21 cellular contexts compared by ENCODE assay signal in genomic region chr21:37064841-37065240, GRCh38. TPM values are rescaled to one million over a fixed set of nuclear protein-coding genes. Genes with fewer than 3 reads are reported as not detected.
DNase-seq lines count a peak whose midpoint lies in the region; ATAC-seq and TF ChIP-seq lines count a peak whose summit lies in the region.
"Had no signal": no experiment of that assay in that cellular context is flagged by ENCODE, and none has a peak within 500 bp of the region (broad histone marks: within the 10 kb centered on the region; RNA-seq: fewer than 3 reads in every experiment).

No MANE protein-coding gene starts in this region.

- H3K27ac Mint-ChIP-seq in neural progenitor cell: peak overlapping the region; percentile 42

- no peak overlapping the region for H3K4me3 Mint-ChIP-seq in neural progenitor cell

- H3K27me3 ChIP-seq in DOHH2 (ENCODE audit: control insufficient read depth, low read length) (no peaks in the 10 kb centered on the region), Karpas-422 (ENCODE audit: low read length) (no peaks in the 10 kb centered on the region), dorsolateral prefrontal cortex (no peaks in the 10 kb centered on the region), neural progenitor cell (no peaks in the 10 kb centered on the region), adrenal gland (no peaks in the 10 kb centered on the region)

- H3K27ac ChIP-seq in DOHH2 (ENCODE audit: low read depth, low read length) (no peak overlapping the region), Karpas-422 (ENCODE audit: low read length) (peak overlapping the region; percentile 68), dorsolateral prefrontal cortex (peak overlapping the region in 51 of 59 donors; percentile 0 to 80 (median 57)), neural progenitor cell (no peak overlapping the region), adrenal gland (no peak overlapping the region)

- H3K36me3 ChIP-seq in DOHH2 (ENCODE audit: control insufficient read depth, low read length) (peaks cover 12% of the 10 kb centered on the region), Karpas-422 (ENCODE audit: insufficient read depth, low read length) (0 out of 2 replicates have a peak, but pooled peaks cover 3% of the 10 kb centered on the region), neural progenitor cell (no peaks in the 10 kb centered on the region), adrenal gland (replicated peaks in 1 of 2) (peaks cover 0 to 22% of the 10 kb centered on the region in 2 donors)
- H3K36me3 ChIP-seq: HAP-1 had no signal

- H3F3A ChIP-seq in DOHH2 (ENCODE audit: control insufficient read depth, insufficient read depth) (peaks cover 5% of the 10 kb centered on the region), neural progenitor cell (ENCODE audit: low read depth) (peaks cover 11% of the 10 kb centered on the region)

- peak overlapping the region; percentile 56 for H3K9ac ChIP-seq in Karpas-422 (ENCODE audit: low read length)
- no peak overlapping the region for H3K9ac ChIP-seq in neural progenitor cell
- H3K9ac ChIP-seq: SK-N-SH had no signal

- TF ChIP-seq CTCF in DOHH2 (IDR thresholded peaks at IDR 0.05; ENCODE audit: low read depth, low read length, poor library complexity, severe bottlenecking) (no peak), dorsolateral prefrontal cortex (IDR thresholded peaks at IDR 0.05 in 54 of 56, conservative IDR thresholded peaks at IDR 0.05 in 2 of 56; ENCODE audit: low read depth in 1 of 56, partially characterized antibody in 56 of 56) (no peak), neural progenitor cell (IDR thresholded peaks at IDR 0.05) (no peak), adrenal gland (IDR thresholded peaks at IDR 0.05) (no peak)

- H3K79me2 ChIP-seq in DOHH2 (ENCODE audit: control insufficient read depth, low read length) (no peaks in the 10 kb centered on the region), Karpas-422 (ENCODE audit: low read length) (peaks cover 2% of the 10 kb centered on the region), neural progenitor cell (ENCODE audit: low read depth) (no peaks in the 10 kb centered on the region)

- no peak for ATAC-seq in GM18505 (IDR thresholded peaks at IDR 0.05; ENCODE audit: unreplicated experiment)
- ATAC-seq in HG03354 (IDR thresholded peaks at IDR 0.05; ENCODE audit: poor library complexity, severe bottlenecking, unreplicated experiment): no peak

- peaks cover 4% of the 10 kb centered on the region for H3K27me3 Mint-ChIP-seq in neural progenitor cell (ENCODE audit: insufficient read depth, low read depth)
- H3K27me3 Mint-ChIP-seq: CD4-positive, CD25-positive, alpha-beta regulatory T cell had no signal

- intact Hi-C loops in dorsolateral prefrontal cortex (cut with DNase I) (no loop called here), adrenal gland (cut with DNase I) (no loop called here)

- H3K9me2 ChIP-seq in DOHH2 (replicated peaks; ENCODE audit: control insufficient read depth, low read length): no peaks in the 10 kb centered on the region
- H3K9me2 ChIP-seq in Karpas-422 (replicated peaks; ENCODE audit: insufficient read depth, low read length): no peaks in the 10 kb centered on the region
- H3K9me2 ChIP-seq: SK-N-SH had no signal

- no peak overlapping the region for H3K4me3 ChIP-seq in DOHH2 (ENCODE audit: low read length)
- H3K4me3 ChIP-seq in Karpas-422 (ENCODE audit: low read length): peak overlapping the region; percentile 27
- no peak overlapping the region for H3K4me3 ChIP-seq in dorsolateral prefrontal cortex
- H3K4me3 ChIP-seq in neural progenitor cell: no peak overlapping the region
- no peak overlapping the region for H3K4me3 ChIP-seq in adrenal gland
- H3K4me3 ChIP-seq: HAP-1 had no signal

- TF ChIP-seq POLR2A in GM18505 (IDR thresholded peaks at IDR 0.05; ENCODE audit: borderline replicate concordance, extremely low read depth, insufficient read depth, insufficient read length): no peak
- TF ChIP-seq POLR2A in adrenal gland (IDR thresholded peaks at IDR 0.05): no peak

- H3K4me2 ChIP-seq in DOHH2 (ENCODE audit: low read length) (peak overlapping the region; percentile 55), Karpas-422 (ENCODE audit: low read depth, low read length, poor library complexity, severe bottlenecking) (peak overlapping the region; percentile 68), neural progenitor cell (no peak overlapping the region)
- H3K4me2 ChIP-seq: SK-N-SH had no signal

- no peaks in the 10 kb centered on the region for H3K9me3 Mint-ChIP-seq in neural progenitor cell
- H3K9me3 Mint-ChIP-seq: CD4-positive, CD25-positive, alpha-beta regulatory T cell had no signal

- no peak for DNase-seq in Karpas-422
- DNase-seq in dorsolateral prefrontal cortex: no peak
- no peak for DNase-seq in neural progenitor cell (ENCODE audit: low spot score)
- DNase-seq in adrenal gland: no peak
- DNase-seq in NCI-H2029 (lab: John Stamatoyannopoulos, UW): no peak
- DNase-seq: Calu3; CD4-positive, CD25-positive, alpha-beta regulatory T cell; KBM-7; MV-4-11; NCI-H1694 treated with DMSO at 0.1 percent for 48 hours; NCI-H2107; NCI-H510A; NCI-H748 treated with DMSO at 0.1 percent for 48 hours; OCI-M1; SHP77; SK-N-SH had no signal

- peaks cover 17% of the 10 kb centered on the region for H3K36me3 Mint-ChIP-seq in neural progenitor cell

- no peak overlapping the region for H2AFZ ChIP-seq in Karpas-422 (ENCODE audit: low read length)
- no peak overlapping the region for H2AFZ ChIP-seq in neural progenitor cell (replicated peaks)

- H4K20me1 ChIP-seq in DOHH2 (ENCODE audit: control insufficient read depth, insufficient read depth, low read depth, low read length) (no peaks in the 10 kb centered on the region), Karpas-422 (ENCODE audit: insufficient read depth, low read depth, low read length) (no peaks in the 10 kb centered on the region), neural progenitor cell (ENCODE audit: low read depth) (no peaks in the 10 kb centered on the region)

- H3K4me1 Mint-ChIP-seq in neural progenitor cell: peaks cover 51% of the 10 kb centered on the region

- peaks cover 49% of the 10 kb centered on the region for H3K4me1 ChIP-seq in DOHH2 (ENCODE audit: control insufficient read depth, low read length)
- H3K4me1 ChIP-seq in Karpas-422 (ENCODE audit: low read length): peaks cover 81% of the 10 kb centered on the region
- H3K4me1 ChIP-seq in neural progenitor cell: peaks cover 35% of the 10 kb centered on the region
- H3K4me1 ChIP-seq in adrenal gland (replicated peaks in 1 of 2): no peaks in the 10 kb centered on the region

- H3K9me3 ChIP-seq in DOHH2 (ENCODE audit: control insufficient read depth, insufficient read depth, low read length) (no peaks in the 10 kb centered on the region), Karpas-422 (ENCODE audit: low read length) (no peaks in the 10 kb centered on the region), neural progenitor cell (ENCODE audit: low read depth) (no peaks in the 10 kb centered on the region), adrenal gland (replicated peaks in 1 of 3) (no peaks in the 10 kb centered on the region)
- H3K9me3 ChIP-seq: HAP-1, SK-N-SH had no signal

RNA-seq across cellular contexts. Expression of gene PIGP, which starts 8.0 kb away (rescaled TPM):
- 17.1 and 63.1 TPM in 2 replicates for total RNA-seq in Karpas-422 (2014; rRNA removed; shearing (Covaris generic); ENCODE audit: low replicate concordance)
- total RNA-seq in dorsolateral prefrontal cortex (10 to 100 TPM; 10.2 to 39.8 (median 22.9) TPM), neural progenitor cell (ENCODE audit: low replicate concordance) (10.1 and 25.8 TPM in 2 replicates), adrenal gland (10 to 100 TPM in 7 of 8 donors, 1 to 10 TPM in 1; 7.3 to 67.3 (median 49.4) TPM)
- 100 to 1,000 TPM in 1 of 3 donors, 10 to 100 TPM in 2; 23.2 to 236 (median 33.9) TPM for polyA plus RNA-seq in adrenal gland

RNA-seq across cellular contexts. Expression of gene TTC3, which starts 8.2 kb away (rescaled TPM):
- total RNA-seq in Karpas-422 (2014; rRNA removed; shearing (Covaris generic); ENCODE audit: low replicate concordance): 204 and 298 TPM in 2 replicates
- total RNA-seq in dorsolateral prefrontal cortex (100 to 1,000 TPM; 216 to 414 (median 302) TPM), neural progenitor cell (ENCODE audit: low replicate concordance) (116 and 135 TPM in 2 replicates), adrenal gland (100 to 1,000 TPM in 7 of 8 donors, 10 to 100 TPM in 1; 96.8 to 220 (median 143) TPM)
- 100 to 1,000 TPM in 1 of 3 donors, 10 to 100 TPM in 2; 37.9 to 109 (median 53.6) TPM for polyA plus RNA-seq in adrenal gland

RNA-seq across cellular contexts. Expression of gene RIPPLY3, which starts 58.3 kb away (rescaled TPM):
- not detected in 2 replicates for total RNA-seq in Karpas-422 (2014; rRNA removed; shearing (Covaris generic); ENCODE audit: low replicate concordance)
- total RNA-seq in dorsolateral prefrontal cortex: under 1 TPM in 5 of 120 experiments, not detected in 115; 0.24 to 0.38 (median 0.25) TPM
- 2.8 and 4.3 TPM in 2 replicates for total RNA-seq in neural progenitor cell (ENCODE audit: low replicate concordance)
- total RNA-seq in adrenal gland: under 1 TPM in 5 of 8 donors, not detected in 3; 0.18 to 0.42 (median 0.39) TPM
- polyA plus RNA-seq in adrenal gland: 1 to 10 TPM in 1 of 3 donors, under 1 TPM in 2; 0.22 to 1.3 (median 0.40) TPM
- total RNA-seq: CD4-positive, CD25-positive, alpha-beta regulatory T cell; G401 had no signal
- polyA plus RNA-seq: CD4-positive, CD25-positive, alpha-beta regulatory T cell had no signal

Comparison
In these comparisons a context has a peak if more than half of its experiments do, and no peak if none do; other contexts are left out.
1. H3K27ac ChIP-seq: peak in Karpas-422 (single experiment) and dorsolateral prefrontal cortex (51 of 59); none in DOHH2 (single experiment), neural progenitor cell (single experiment) and adrenal gland (0 of 5).